Comparison of ENCODE assay signal across 24 cellular contexts in genomic region chr4:113260671-113261070, GRCh38.
"Had no signal": no experiment of that assay in that cellular context is flagged by ENCODE, and none has a peak within 500 bp of the region (broad histone marks: within the 10 kb centered on the region; RNA-seq: fewer than 3 reads in every experiment).

No MANE protein-coding gene starts in this region.

- H3K36me3 ChIP-seq: ovary, suprapubic skin, upper lobe of left lung had no signal

- H3K27me3 ChIP-seq: cardiac muscle cell, heart right ventricle, neural progenitor cell, ovary, suprapubic skin, upper lobe of left lung had no signal

- DNase-seq: activated CD4-positive, alpha-beta T cell treated with anti-CD3 and anti-CD28 coated beads for 36 hours; activated CD4-positive, alpha-beta T cell treated with anti-CD3 and anti-CD28 coated beads, Interleukin-2, amount 50 U/mL, for 48 hours; dermis blood vessel endothelial cell; heart right ventricle; immature natural killer cell; kidney glomerular epithelial cell; mucosa of descending colon; naive B cell; ovary; psoas muscle; right cardiac atrium; stimulated activated naive CD8-positive, alpha-beta T cell treated with anti-CD3 and anti-CD28 coated beads, Interleukin-15, amount 100 ng/mL, for 72 hours; SW 1271; T-helper 2 cell; upper lobe of left lung had no signal

- H3K4me3 ChIP-seq: cardiac muscle cell, heart right ventricle, mucosa of descending colon, neural progenitor cell, ovary, psoas muscle, skin epidermis, suprapubic skin, upper lobe of left lung had no signal

- H3K27ac ChIP-seq: cardiac muscle cell, epithelial cell of prostate, heart right ventricle, neural progenitor cell, ovary, psoas muscle, skin epidermis, suprapubic skin, upper lobe of left lung, VCaP had no signal

- H2AFZ ChIP-seq: neural progenitor cell had no signal

- H3K9me3 Mint-ChIP-seq: activated T-helper 1 cell treated with anti-CD3 and anti-CD28 coated beads, Interleukin-12 subunit alpha, Interleukin-12 subunit beta, Interleukin-2, Interleukin-4 antibody, amounts not matched to agents 30 ng/mL and 10 ng/mL and 1 ng/mL, durations not matched to agents 14 hours and 24 hours and 36 hours; memory B cell; neural progenitor cell; stimulated activated naive CD8-positive, alpha-beta T cell treated with anti-CD3 and anti-CD28 coated beads, Interleukin-15, amount 100 ng/mL, for 72 hours had no signal

- H3K9me3 ChIP-seq: heart right ventricle, mucosa of descending colon, ovary, psoas muscle, suprapubic skin, upper lobe of left lung had no signal

- H3K4me2 ChIP-seq: neural progenitor cell had no signal

- H3K4me1 Mint-ChIP-seq: activated CD4-positive, alpha-beta T cell treated with anti-CD3 and anti-CD28 coated beads for 36 hours; immature natural killer cell; memory B cell; naive B cell; stimulated activated naive CD8-positive, alpha-beta T cell treated with anti-CD3 and anti-CD28 coated beads, Interleukin-15, amount 100 ng/mL, for 72 hours had no signal

- ATAC-seq: activated CD4-positive, alpha-beta T cell treated with anti-CD3 and anti-CD28 coated beads for 36 hours; heart right ventricle; mucosa of descending colon; psoas muscle; right cardiac atrium; stimulated activated naive CD8-positive, alpha-beta T cell treated with anti-CD3 and anti-CD28 coated beads, Interleukin-15, amount 100 ng/mL, for 72 hours had no signal

- H3K27ac Mint-ChIP-seq: activated CD4-positive, alpha-beta T cell treated with anti-CD3 and anti-CD28 coated beads for 36 hours; activated naive CD8-positive, alpha-beta T cell; activated T-helper 1 cell treated with anti-CD3 and anti-CD28 coated beads, Interleukin-12 subunit alpha, Interleukin-12 subunit beta, Interleukin-2, Interleukin-4 antibody, amounts not matched to agents 30 ng/mL and 10 ng/mL and 1 ng/mL, durations not matched to agents 14 hours and 24 hours and 36 hours; immature natural killer cell; memory B cell; naive B cell; neural progenitor cell; stimulated activated naive CD8-positive, alpha-beta T cell treated with anti-CD3 and anti-CD28 coated beads, Interleukin-15, amount 100 ng/mL, for 72 hours had no signal

- H3K36me3 Mint-ChIP-seq: activated naive CD8-positive, alpha-beta T cell; immature natural killer cell; memory B cell; naive B cell had no signal

- H3K4me1 ChIP-seq: neural progenitor cell, psoas muscle, suprapubic skin, upper lobe of left lung had no signal

- H3K27me3 Mint-ChIP-seq: memory B cell; stimulated activated naive CD8-positive, alpha-beta T cell treated with anti-CD3 and anti-CD28 coated beads, Interleukin-15, amount 100 ng/mL, for 72 hours had no signal

- H3K4me3 Mint-ChIP-seq: activated CD4-positive, alpha-beta T cell treated with anti-CD3 and anti-CD28 coated beads for 36 hours; activated naive CD8-positive, alpha-beta T cell; activated T-helper 1 cell treated with anti-CD3 and anti-CD28 coated beads, Interleukin-12 subunit alpha, Interleukin-12 subunit beta, Interleukin-2, Interleukin-4 antibody, amounts not matched to agents 30 ng/mL and 10 ng/mL and 1 ng/mL, durations not matched to agents 14 hours and 24 hours and 36 hours; immature natural killer cell; memory B cell; naive B cell; neural progenitor cell; stimulated activated naive CD8-positive, alpha-beta T cell treated with anti-CD3 and anti-CD28 coated beads, Interleukin-15, amount 100 ng/mL, for 72 hours had no signal
